ENCODE assay signal across 8 cellular contexts in the genomic region with DNA sequence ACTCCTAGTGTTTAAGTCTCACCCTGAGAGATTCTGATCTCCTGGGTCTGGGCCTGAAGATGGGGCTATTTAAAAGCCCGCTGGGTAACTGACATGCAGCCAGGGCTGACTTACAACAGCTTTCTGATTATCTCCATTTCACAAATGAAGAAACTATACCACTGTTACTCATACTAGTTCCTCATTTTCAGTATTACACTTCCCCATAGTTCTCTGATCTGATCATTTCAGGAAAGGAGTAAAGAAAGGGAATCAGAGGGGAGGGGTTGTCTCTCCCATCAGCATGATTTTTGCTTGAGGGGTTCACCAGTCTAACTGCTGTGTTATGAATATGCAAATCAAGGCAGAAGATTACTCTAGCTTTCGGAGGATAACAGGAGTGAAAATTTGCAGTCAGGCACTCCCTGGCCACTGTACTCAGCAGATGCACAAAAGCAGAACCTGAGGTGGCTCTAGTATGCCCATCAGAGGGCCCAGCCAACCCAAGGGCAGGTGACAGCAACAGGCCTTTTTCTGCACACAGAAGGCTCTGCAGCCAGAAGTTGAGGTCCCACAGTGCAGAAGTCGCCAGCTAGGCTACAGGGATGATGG. TPM values are rescaled to one million over a fixed set of nuclear protein-coding genes. Genes with fewer than 3 reads are reported as not detected.
DNase-seq lines count a peak whose midpoint lies in the region; ATAC-seq and TF ChIP-seq lines count a peak whose summit lies in the region.

No MANE protein-coding gene starts in this region.

- H3K4me3 Mint-ChIP-seq in mesothelial cell of epicardium, result no peak overlapping the region

- H3K4me3 ChIP-seq in lower leg skin (ENCODE audit: low read depth, poor library complexity, severe bottlenecking), result no peak overlapping the region

- no peaks in the 10 kb centered on the region for H3K27me3 Mint-ChIP-seq in mesothelial cell of epicardium (ENCODE audit: low read depth)

- intact Hi-C loops in lower leg skin (cut with DNase I; ENCODE audit: low total_unique reads), result no loop called here

- DNase-seq in activated CD4-positive, CD25-positive, alpha-beta regulatory T cell treated with anti-CD3 and anti-CD28 coated beads, Interleukin-2, amount 50 U/mL, for 72 hours, result no peak
- peak; percentile 94 for DNase-seq in OCI-M1 (lab: John Stamatoyannopoulos, UW)
- peak; percentile 56 for DNase-seq in pons (ENCODE audit: low spot score)
- DNase-seq in mesothelial cell of epicardium (ENCODE audit: low spot score in 2 of 2, unreplicated experiment in 2 of 2), result no peak
- DNase-seq in lower leg skin (ENCODE audit: low spot score in 2 of 2), result no peak
- no peak for DNase-seq in activated CD8-positive, alpha-beta memory T cell treated with anti-CD3 and anti-CD28 coated beads for 24 hours

- no peaks in the 10 kb centered on the region for H3K9me3 Mint-ChIP-seq in mesothelial cell of epicardium

- TF ChIP-seq POLR2A in lower leg skin (IDR thresholded peaks at IDR 0.05), result no peak

- WGBS in lower leg skin, 2 donors, result 54 to 62% methylated on average over 3 of the region's 3 CpGs

- peak; percentile 32 to 49 for ATAC-seq in activated CD4-positive, CD25-positive, alpha-beta regulatory T cell treated with anti-CD3 and anti-CD28 coated beads, Interleukin-2, amount 50 U/mL, for 24 hours
- peak; percentile 78 for ATAC-seq in HG02884 (IDR thresholded peaks at IDR 0.05; ENCODE audit: unreplicated experiment)

- TF ChIP-seq CTCF in mesothelial cell of epicardium (IDR thresholded peaks at IDR 0.05; ENCODE audit: unreplicated experiment), result no peak
- TF ChIP-seq CTCF in lower leg skin (IDR thresholded peaks at IDR 0.05), result no peak

- no peaks in the 10 kb centered on the region for H3K36me3 Mint-ChIP-seq in mesothelial cell of epicardium

- no peaks in the 10 kb centered on the region for H3K4me1 Mint-ChIP-seq in mesothelial cell of epicardium

- H3K27ac Mint-ChIP-seq in mesothelial cell of epicardium, result no peak overlapping the region

RNA-seq across cellular contexts. Expression of gene DAPK2, which starts 59.4 kb away (rescaled TPM):
- total RNA-seq in mesothelial cell of epicardium (1.2 to 2.6 TPM (median 2.2 TPM) in 3 replicates), lower leg skin (10 to 100 TPM; 10.9 to 27.5 (median 13.3) TPM)

Comparison
In these comparisons a context has a peak if more than half of its experiments do, and no peak if none do; other contexts are left out.
1. DNase-seq: peak in OCI-M1 (single experiment) and pons (single experiment); none in activated CD4-positive, CD25-positive, alpha-beta regulatory T cell treated with anti-CD3 and anti-CD28 coated beads, Interleukin-2, amount 50 U/mL, for 72 hours (single experiment), mesothelial cell of epicardium (0 of 2), lower leg skin (0 of 2) and activated CD8-positive, alpha-beta memory T cell treated with anti-CD3 and anti-CD28 coated beads for 24 hours (single experiment).